8 cellular contexts compared by ENCODE assay signal in the genomic region with DNA sequence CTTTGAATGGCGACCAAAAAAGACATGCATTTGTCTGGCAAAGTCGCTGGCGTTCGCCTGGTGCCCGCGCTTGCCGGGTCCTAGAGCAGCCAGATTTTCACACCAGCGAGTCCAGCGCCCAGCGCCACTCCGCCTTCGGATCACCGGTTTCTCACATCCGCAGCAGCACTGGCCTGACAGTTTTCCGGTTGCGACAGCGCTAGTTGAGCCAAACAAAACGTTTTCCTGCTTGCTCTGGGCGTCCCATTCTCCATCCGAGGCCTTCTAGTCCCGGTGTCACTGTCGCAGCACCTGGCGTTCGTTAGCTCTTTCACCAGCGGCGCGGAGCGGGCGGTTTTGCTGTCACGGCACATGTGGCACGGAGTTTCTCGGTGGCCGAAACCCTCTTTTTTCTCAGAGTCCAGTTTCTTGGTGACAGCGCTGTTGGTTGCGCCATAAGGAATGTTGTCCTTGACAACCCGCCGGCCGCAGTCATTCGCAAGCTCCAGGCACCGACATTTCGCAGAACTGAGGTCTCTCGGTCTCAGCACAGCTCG. TPM values are rescaled to one million over a fixed set of nuclear protein-coding genes. Genes with fewer than 3 reads are reported as not detected.
DNase-seq lines count a peak whose midpoint lies in the region; ATAC-seq, FAIRE-seq and TF ChIP-seq lines count a peak whose summit lies in the region.

No MANE protein-coding gene starts in this region.

- peak in 1 of 2 donors; percentile 46 for TF ChIP-seq POLR2A in thyroid gland (IDR thresholded peaks at IDR 0.05)

- H3K36me3 ChIP-seq in pancreas (no peaks in the 10 kb centered on the region), thyroid gland (no peaks in the 10 kb centered on the region)

- peaks cover 6 to 69% (median 27%) of the 10 kb centered on the region in 4 donors for H3K27me3 ChIP-seq in pancreas
- peaks cover 59% of the 10 kb centered on the region for H3K27me3 ChIP-seq in thyroid gland

- ATAC-seq in GM19452 (IDR thresholded peaks at IDR 0.05; ENCODE audit: unreplicated experiment) (peak; percentile 52), HG03521 (IDR thresholded peaks at IDR 0.05; ENCODE audit: unreplicated experiment) (peak; percentile 37), pancreas (peak; percentile 56 to 74 (median 62))

- H3K9me3 ChIP-seq in pancreas (no peaks in the 10 kb centered on the region), thyroid gland (no peaks in the 10 kb centered on the region)

- H3K36me3 Mint-ChIP-seq in glutamatergic neuron (ENCODE audit: unreplicated experiment): peaks cover 32% of the 10 kb centered on the region

- peak overlapping the region; percentile 3 to 50 (median 15) for H3K4me3 ChIP-seq in pancreas
- H3K4me3 ChIP-seq in thyroid gland (replicated peaks in 1 of 3): peak overlapping the region in 2 of 3 donors; percentile 37 to 40

- peak overlapping the region; percentile 89 for H3K4me3 Mint-ChIP-seq in glutamatergic neuron (ENCODE audit: unreplicated experiment)

- peaks cover 31% of the 10 kb centered on the region for H3K27me3 Mint-ChIP-seq in glutamatergic neuron (ENCODE audit: unreplicated experiment)

- intact Hi-C loops in pancreas (cut with DNase I): no loop called here
- intact Hi-C loops in thyroid gland (cut with DNase I): loop anchor here (5.0 kb wide), 2 partner anchors 40 to 45 kb away; no protein-coding TSS in a partner anchor

- WGBS in pancreas, 2 donors: 8 to 9% methylated on average over 43 of the region's 43 CpGs
- 3 to 7% methylated on average over 35 to 43 of the region's 43 CpGs for WGBS in thyroid gland, 2 donors

- DNase-seq in C1 segment of cervical spinal cord (lab: John Stamatoyannopoulos, UW) (peak in 8 of 14 donors; percentile 12 to 60 (median 39)), RKO (ENCODE audit: low spot score) (peak; percentile 82), glutamatergic neuron (peak; percentile 70), pancreas (peak in 4 of 6 donors; percentile 58 to 73 (median 63)), thyroid gland (peak; percentile 57 to 64)
- peak; percentile 88 for DNase-seq in activated effector memory CD4-positive, alpha-beta T cell treated with anti-CD3 and anti-CD28 coated beads, Interleukin-2, amount 50 U/mL, for 16 hours

- peaks cover 16% of the 10 kb centered on the region for H3K9me3 Mint-ChIP-seq in glutamatergic neuron (ENCODE audit: unreplicated experiment)

- no peaks in the 10 kb centered on the region for H3K4me1 ChIP-seq in pancreas
- H3K4me1 ChIP-seq in thyroid gland: peaks cover 12 to 18% of the 10 kb centered on the region in 2 donors

- peak overlapping the region; percentile 6 to 88 (median 62) for H3K27ac ChIP-seq in pancreas
- H3K27ac ChIP-seq in thyroid gland: peak overlapping the region; percentile 76 to 89 (median 79)

- H3K4me1 Mint-ChIP-seq in glutamatergic neuron (ENCODE audit: low read depth, unreplicated experiment): peaks cover 6% of the 10 kb centered on the region

- no peak for FAIRE-seq in pancreas (lab: Jason Lieb, UNC)

- TF ChIP-seq CTCF in glutamatergic neuron (IDR thresholded peaks at IDR 0.05; ENCODE audit: partially characterized antibody, unreplicated experiment): no peak
- TF ChIP-seq CTCF in pancreas (IDR thresholded peaks at IDR 0.05): no peak
- no peak for TF ChIP-seq CTCF in thyroid gland (IDR thresholded peaks at IDR 0.05)

- H3K27ac Mint-ChIP-seq in glutamatergic neuron (ENCODE audit: unreplicated experiment): peak overlapping the region; percentile 81

RNA-seq across cellular contexts. Expression of gene ANXA2R, which starts 48.0 kb away (rescaled TPM):
- total RNA-seq in glutamatergic neuron (ENCODE audit: unreplicated experiment) (1.6 TPM), pancreas (under 1 TPM; 0.32 to 0.90 (median 0.47) TPM), thyroid gland (1 to 10 TPM; 1.2 to 6.3 (median 4.0) TPM)
- 1 to 10 TPM in 1 of 2 donors, under 1 TPM in 1; 0.87 to 1.9 TPM for polyA plus RNA-seq in pancreas

Comparison
In these comparisons a context has a peak if more than half of its experiments do, and no peak if none do; other contexts are left out.
1. Peak in every context shown above with its lines: DNase-seq, ATAC-seq, H3K4me3 ChIP-seq and H3K27ac ChIP-seq.